Comparison of ENCODE assay signal across 8 cellular contexts in the genomic region with DNA sequence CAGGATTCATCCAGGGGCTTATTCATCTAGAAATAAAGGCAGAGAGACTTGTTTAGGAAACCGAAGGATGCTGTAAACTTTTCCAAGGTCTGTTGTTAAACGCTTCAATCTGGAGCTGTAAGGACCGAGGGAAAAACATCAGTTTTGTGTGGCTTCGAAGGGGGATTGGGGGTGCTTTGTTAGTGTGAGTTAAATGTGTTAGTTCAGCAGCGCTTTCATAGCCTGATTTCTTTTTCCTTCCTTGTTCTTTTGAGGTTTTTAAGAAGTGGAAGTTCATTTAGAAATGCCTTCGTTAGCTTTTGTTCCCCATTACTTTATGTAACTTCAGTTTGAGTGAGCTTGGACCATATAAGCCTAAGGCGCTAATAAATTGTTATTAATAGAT. TPM values are rescaled to one million over a fixed set of nuclear protein-coding genes. Genes with fewer than 3 reads are reported as not detected.
DNase-seq lines count a peak whose midpoint lies in the region; ATAC-seq and TF ChIP-seq lines count a peak whose summit lies in the region.

No MANE protein-coding gene starts in this region.

- H3K27me3 Mint-ChIP-seq in CD4-positive, alpha-beta T cell = no peaks in the 10 kb centered on the region
- no peaks in the 10 kb centered on the region for H3K27me3 Mint-ChIP-seq in neural crest cell (ENCODE audit: low read depth)

- H3K4me1 ChIP-seq in duodenal mucosa (ENCODE audit: control insufficient read depth in 1 of 2, insufficient read depth in 2 of 2, low read length in 2 of 2) = peaks cover 17 to 29% of the 10 kb centered on the region in 2 donors

- no peak for ATAC-seq in CD4-positive, alpha-beta T cell (ENCODE audit: poor library complexity)
- no peak for ATAC-seq in GM19328 (IDR thresholded peaks at IDR 0.05; ENCODE audit: unreplicated experiment)

- POLR2A ChIA-PET in CD4-positive, alpha-beta T cell (lab: Charles Lee) = interaction anchor here (1.0 kb wide), 1 partner anchor 99 kb away, joined by 3 read pairs; a partner anchor contains a TSS

- H3K27ac Mint-ChIP-seq in CD4-positive, alpha-beta T cell = peak overlapping the region; percentile 97
- no peak overlapping the region for H3K27ac Mint-ChIP-seq in neural crest cell (ENCODE audit: unreplicated experiment)

- no peak for TF ChIP-seq CTCF in CD4-positive, alpha-beta T cell (IDR thresholded peaks at IDR 0.05)
- no peak for TF ChIP-seq CTCF in neural crest cell (conservative IDR thresholded peaks at IDR 0.05)
- TF ChIP-seq CTCF in WERI-Rb-1 (IDR thresholded peaks at IDR 0.05; ENCODE audit: low read depth, low read length) = no peak

- intact Hi-C loops in CD4-positive, alpha-beta T cell (cut with DNase I, micrococcal nuclease) = no loop called here

- CTCF ChIA-PET in CD4-positive, alpha-beta T cell (lab: Charles Lee) = no interaction called here

- no peaks in the 10 kb centered on the region for H3K36me3 ChIP-seq in duodenal mucosa (ENCODE audit: control insufficient read depth in 1 of 2, insufficient read depth in 2 of 2, low read length in 2 of 2)
- H3K36me3 ChIP-seq in WERI-Rb-1 = peaks cover 4% of the 10 kb centered on the region

- H3K4me3 Mint-ChIP-seq in CD4-positive, alpha-beta T cell = peak overlapping the region; percentile 93
- peak overlapping the region; percentile 100 for H3K4me3 Mint-ChIP-seq in neural crest cell

- H3K27ac ChIP-seq in CD4-positive, alpha-beta T cell (ENCODE audit: low read depth, low read length) = no peak overlapping the region
- H3K27ac ChIP-seq in duodenal mucosa (ENCODE audit: low read depth, low read length) = no peak overlapping the region
- H3K27ac ChIP-seq in WERI-Rb-1 = no peak overlapping the region

- H3K9ac ChIP-seq in duodenal mucosa (ENCODE audit: low read depth in 1 of 2, low read length in 2 of 2) = peak overlapping the region; percentile 38 to 60

- H3K4me3 ChIP-seq in duodenal mucosa (ENCODE audit: low read depth in 1 of 2, low read length in 2 of 2) (peak overlapping the region; percentile 49 to 97), WERI-Rb-1 (ENCODE audit: low read depth, low read length) (no peak overlapping the region)

- no peaks in the 10 kb centered on the region for H3K9me3 ChIP-seq in CD4-positive, alpha-beta T cell (ENCODE audit: control insufficient read depth, low read length)
- H3K9me3 ChIP-seq in duodenal mucosa (ENCODE audit: control insufficient read depth in 1 of 2, low read length in 2 of 2) (no peaks in the 10 kb centered on the region), WERI-Rb-1 (ENCODE audit: severe bottlenecking) (no peaks in the 10 kb centered on the region)

- peaks cover 31% of the 10 kb centered on the region for H3K36me3 Mint-ChIP-seq in CD4-positive, alpha-beta T cell (ENCODE audit: low read depth)
- peaks cover 3% of the 10 kb centered on the region for H3K36me3 Mint-ChIP-seq in neural crest cell (ENCODE audit: low read depth)

- H3K4me1 Mint-ChIP-seq in CD4-positive, alpha-beta T cell (ENCODE audit: low read depth) = peaks cover 47% of the 10 kb centered on the region
- peaks cover 41% of the 10 kb centered on the region for H3K4me1 Mint-ChIP-seq in neural crest cell

- H3K27me3 ChIP-seq in CD4-positive, alpha-beta T cell (ENCODE audit: control insufficient read depth, insufficient read depth, low read length) = no peaks in the 10 kb centered on the region
- H3K27me3 ChIP-seq in duodenal mucosa (ENCODE audit: control insufficient read depth in 1 of 2, insufficient read depth in 2 of 2, low read length in 2 of 2) = no peaks in the 10 kb centered on the region
- H3K27me3 ChIP-seq in WERI-Rb-1 (ENCODE audit: insufficient read depth, low read depth, severe bottlenecking) = no peaks in the 10 kb centered on the region

- H3K9me3 Mint-ChIP-seq in CD4-positive, alpha-beta T cell = no peaks in the 10 kb centered on the region
- H3K9me3 Mint-ChIP-seq in neural crest cell = no peaks in the 10 kb centered on the region

- no peak for DNase-seq in CD4-positive, alpha-beta T cell
- peak; percentile 36 to 62 for DNase-seq in NOMO-1 (lab: John Stamatoyannopoulos, UW; ENCODE audit: unreplicated experiment in 2 of 2)
- DNase-seq in neural crest cell (ENCODE audit: low read depth, low spot score) = no peak
- no peak for DNase-seq in AG08396 (ENCODE audit: low spot score)
- no peak for DNase-seq in inferior parietal cortex (ENCODE audit: extremely low spot score)
- no peak for DNase-seq in WERI-Rb-1

RNA-seq across cellular contexts. Expression of a gene that starts 1.5 kb away (rescaled TPM):
- 1 to 10 TPM; 6.4 to 6.9 TPM for total RNA-seq in CD4-positive, alpha-beta T cell
- total RNA-seq in neural crest cell = 32.0 and 33.2 TPM in 2 replicates

RNA-seq across cellular contexts. Expression of a gene that starts 2.7 kb away (rescaled TPM):
- 10 to 100 TPM; 31.5 to 38.1 TPM for total RNA-seq in CD4-positive, alpha-beta T cell
- 48.6 and 53.1 TPM in 2 replicates for total RNA-seq in neural crest cell

Comparison
In these comparisons a context has a peak if more than half of its experiments do, and no peak if none do; other contexts are left out.
1. DNase-seq: peak in NOMO-1 (2 of 2); none in CD4-positive, alpha-beta T cell (0 of 10), neural crest cell (single experiment), AG08396 (single experiment), inferior parietal cortex (single experiment) and WERI-Rb-1 (single experiment).